Comparison of ENCODE assay signal across 2 cellular contexts in the genomic region with DNA sequence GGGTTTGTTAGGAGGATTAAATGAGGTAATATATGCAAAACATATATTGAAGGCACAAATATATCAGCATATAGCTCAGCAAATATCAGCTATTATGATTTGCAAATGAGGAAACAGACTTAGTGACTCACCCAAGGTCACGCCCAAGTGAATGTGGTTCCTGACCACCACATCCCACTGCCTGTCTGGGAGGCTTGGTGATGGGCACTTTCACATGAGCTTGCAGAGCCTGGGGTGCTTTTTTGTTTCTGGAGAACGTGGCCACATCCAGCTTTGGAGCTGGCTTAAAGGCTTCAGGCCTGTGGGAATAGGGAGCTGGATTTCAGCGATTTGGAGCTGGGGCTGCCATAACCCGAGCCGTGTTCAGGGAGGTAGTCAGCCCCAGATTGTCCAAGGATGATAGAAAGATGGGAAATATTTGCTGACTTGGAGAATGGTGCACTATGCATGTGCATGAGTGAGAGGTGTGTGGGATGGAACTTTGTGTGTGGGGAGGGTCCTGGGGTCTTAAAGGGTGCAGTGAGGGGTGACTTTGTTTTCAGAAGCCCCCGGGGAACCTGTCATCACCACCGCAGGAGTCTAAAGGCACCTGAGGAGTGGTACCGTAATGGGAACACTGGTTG.
TF ChIP-seq lines count a peak whose summit lies in the region.

No MANE protein-coding gene starts in this region.

TF ChIP-seq in HepG2, 621 proteins besides CTCF, POLR2A, EP300 and RAD21:
- no peak for TF ChIP-seq CCAR2 (optimal IDR thresholded peaks at IDR 0.05; ENCODE audit: low read depth, low read length)
- 0 out of 2 replicates have a peak, but pooled peaks have one; percentile 13 for TF ChIP-seq MAFF (IDR thresholded peaks at IDR 0.05; ENCODE audit: low read depth, low read length)
- TF ChIP-seq MAFK (conservative IDR thresholded peaks at IDR 0.05 in 1 of 2, IDR thresholded peaks at IDR 0.05 in 1 of 2; ENCODE audit: low read length in 2 of 2): peak; percentile 28 to 30
- no peak for TF ChIP-seq TFDP2 (CRISPR knock-in tag; IDR thresholded peaks at IDR 0.05)

TF ChIP-seq in endothelial cell of umbilical vein, 7 proteins besides CTCF, POLR2A, EP300 and RAD21:
- peak; percentile 87 for TF ChIP-seq FOS (IDR thresholded peaks at IDR 0.05; ENCODE audit: borderline replicate concordance, insufficient read depth, low read length)
- TF ChIP-seq POLR2AphosphoS5 (IDR thresholded peaks at IDR 0.05; ENCODE audit: insufficient read depth, low read depth, low read length): peak; percentile 44
- no peak for TF ChIP-seq MYC (IDR thresholded peaks at IDR 0.05; ENCODE audit: low read depth, low read length)
- peak; percentile 85 for TF ChIP-seq JUN (IDR thresholded peaks at IDR 0.05; ENCODE audit: borderline replicate concordance, insufficient read depth, insufficient read length, low read depth)
